In genomic region chr15:54722342-54722986, GRCh38 we compare ENCODE assay signal across 18 cellular contexts.
"Had no signal": no experiment of that assay in that cellular context is flagged by ENCODE, and none has a peak within 500 bp of the region (broad histone marks: within the 10 kb centered on the region; RNA-seq: fewer than 3 reads in every experiment).

No MANE protein-coding gene starts in this region.

- DNase-seq: effector memory CD8-positive, alpha-beta T cell; gastrocnemius medialis; heart right ventricle; hypothalamus; kidney glomerular epithelial cell; mammary epithelial cell; natural killer cell; nucleus accumbens; pancreas; right cardiac atrium; small intestine; stimulated activated CD4-positive, alpha-beta T cell treated with anti-CD3 and anti-CD28 coated beads, Interleukin-12 subunit alpha, Interleukin-12 subunit beta, amount 100 ng/mL, for 4 hours; stimulated activated CD4-positive, alpha-beta T cell treated with anti-CD3 and anti-CD28 coated beads, Interleukin-2, amount 100 ng/mL, for 48 hours; stimulated activated naive CD8-positive, alpha-beta T cell treated with anti-CD3 and anti-CD28 coated beads, Interleukin-15, Interleukin-2, amounts not matched to agents 100 U/mL and 50 U/mL, for 24 hours; thyroid gland had no signal

- H3K4me3 ChIP-seq: esophagus muscularis mucosa, gastrocnemius medialis, heart right ventricle, pancreas, suprapubic skin, thyroid gland had no signal

- H3K27ac ChIP-seq: epithelial cell of prostate, esophagus muscularis mucosa, gastrocnemius medialis, heart right ventricle, pancreas, suprapubic skin, thyroid gland had no signal

- H3K9me3 ChIP-seq: gastrocnemius medialis, pancreas, suprapubic skin, thyroid gland had no signal

- H3K27me3 ChIP-seq: esophagus muscularis mucosa, gastrocnemius medialis, heart right ventricle, pancreas, suprapubic skin, thyroid gland had no signal

- H3K4me1 ChIP-seq: esophagus muscularis mucosa, gastrocnemius medialis, heart right ventricle, pancreas, suprapubic skin, thyroid gland had no signal

- H3K36me3 ChIP-seq: esophagus muscularis mucosa, gastrocnemius medialis, heart right ventricle, pancreas, suprapubic skin, thyroid gland had no signal
